ENCODE assay signal across 17 cellular contexts in the genomic region with DNA sequence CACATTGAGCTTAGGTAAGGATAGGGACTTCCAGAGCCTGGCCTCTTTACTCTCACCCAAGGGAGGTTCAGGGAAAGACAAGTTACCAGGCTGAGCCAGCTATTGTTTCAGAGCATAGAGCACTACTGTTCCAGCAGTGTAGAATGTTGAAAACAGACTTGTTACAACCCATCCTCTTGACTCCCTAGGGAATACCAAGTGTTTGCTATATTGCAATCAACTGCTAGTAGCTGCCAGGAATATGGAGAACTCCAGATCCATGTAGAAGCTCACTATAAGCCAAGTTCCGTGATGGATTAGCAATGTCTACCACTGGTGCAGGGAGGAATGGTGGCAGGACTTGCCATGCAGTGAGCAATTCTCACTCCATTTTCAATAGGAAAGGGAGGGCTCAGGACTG.
"Had no signal": no experiment of that assay in that cellular context is flagged by ENCODE, and none has a peak within 500 bp of the region (broad histone marks: within the 10 kb centered on the region; RNA-seq: fewer than 3 reads in every experiment).

No MANE protein-coding gene starts in this region.

- H3K9me3 Mint-ChIP-seq: activated CD4-positive, alpha-beta T cell treated with anti-CD3 and anti-CD28 coated beads, Interleukin-2, amount 10 ng/mL, durations not matched to agents 7 days and 5 days; activated naive CD4-positive, alpha-beta T cell treated with anti-CD3 and anti-CD28 coated beads, Interleukin-2, amount 10 ng/mL, durations not matched to agents 7 days and 5 days; activated T-cell treated with anti-CD3 and anti-CD28 coated beads, Interleukin-2, amount 50 U/mL, for 4 hours; memory B cell; neural crest cell had no signal

- H3K4me1 Mint-ChIP-seq: activated CD4-positive, alpha-beta T cell treated with anti-CD3 and anti-CD28 coated beads, Interleukin-2, amount 10 ng/mL, durations not matched to agents 7 days and 5 days; activated naive CD4-positive, alpha-beta T cell treated with anti-CD3 and anti-CD28 coated beads, Interleukin-2, amount 10 ng/mL, durations not matched to agents 7 days and 5 days; memory B cell; naive B cell; neural crest cell had no signal

- H3K4me3 ChIP-seq: ascending aorta, heart right ventricle, mucosa of descending colon, tibial artery had no signal

- H3K27ac Mint-ChIP-seq: activated CD4-positive, alpha-beta T cell treated with anti-CD3 and anti-CD28 coated beads, Interleukin-2, amount 10 ng/mL, durations not matched to agents 7 days and 5 days; activated naive CD4-positive, alpha-beta T cell treated with anti-CD3 and anti-CD28 coated beads, Interleukin-2, amount 10 ng/mL, durations not matched to agents 7 days and 5 days; memory B cell; naive B cell; progenitor cell of endocrine pancreas had no signal

- H3K4me3 Mint-ChIP-seq: activated CD4-positive, alpha-beta T cell treated with anti-CD3 and anti-CD28 coated beads, Interleukin-2, amount 10 ng/mL, durations not matched to agents 7 days and 5 days; activated naive CD4-positive, alpha-beta T cell treated with anti-CD3 and anti-CD28 coated beads, Interleukin-2, amount 10 ng/mL, durations not matched to agents 7 days and 5 days; activated T-cell treated with anti-CD3 and anti-CD28 coated beads, Interleukin-2, amount 50 U/mL, for 4 hours; memory B cell; naive B cell; neural crest cell had no signal

- ATAC-seq: activated CD4-positive, CD25-positive, alpha-beta regulatory T cell treated with anti-CD3 and anti-CD28 coated beads, Interleukin-2, amount 50 U/mL, for 24 hours; activated T-cell treated with anti-CD3 and anti-CD28 coated beads, Interleukin-2, amount 50 U/mL, for 4 hours; mucosa of descending colon had no signal

- H3K36me3 ChIP-seq: ascending aorta, heart right ventricle, tibial artery had no signal

- DNase-seq: activated CD4-positive, alpha-beta T cell treated with anti-CD3 and anti-CD28 coated beads, Interleukin-2, amount 10 ng/mL, durations not matched to agents 7 days and 5 days; activated CD8-positive, alpha-beta memory T cell treated with anti-CD3 and anti-CD28 coated beads, Interleukin-2, amount 50 U/mL, for 4 hours; activated naive CD4-positive, alpha-beta T cell treated with anti-CD3 and anti-CD28 coated beads, Interleukin-2, amount 10 ng/mL, durations not matched to agents 7 days and 5 days; activated T-cell treated with anti-CD3 and anti-CD28 coated beads, Interleukin-2, amount 50 U/mL, for 4 hours; effector CD4-positive, alpha-beta T cell; naive B cell; stimulated activated CD4-positive, alpha-beta T cell treated with anti-CD3 and anti-CD28 coated beads, Interleukin-12 subunit alpha, Interleukin-12 subunit beta, amount 100 ng/mL, for 4 hours; stimulated activated CD4-positive, alpha-beta T cell treated with anti-CD3 and anti-CD28 coated beads, Interleukin-1b, Interleukin-23, amount 100 ng/mL, for 48 hours; stimulated activated naive CD4-positive, alpha-beta T cell treated with Interleukin-2 at 50 U/mL for 16 hours; tibial artery had no signal

- H3K36me3 Mint-ChIP-seq: activated naive CD4-positive, alpha-beta T cell treated with anti-CD3 and anti-CD28 coated beads, Interleukin-2, amount 10 ng/mL, durations not matched to agents 7 days and 5 days; memory B cell; naive B cell had no signal

- H3K4me1 ChIP-seq: ascending aorta, heart right ventricle, tibial artery had no signal

- H3K27me3 Mint-ChIP-seq: activated CD4-positive, alpha-beta T cell treated with anti-CD3 and anti-CD28 coated beads, Interleukin-2, amount 10 ng/mL, durations not matched to agents 7 days and 5 days; activated naive CD4-positive, alpha-beta T cell treated with anti-CD3 and anti-CD28 coated beads, Interleukin-2, amount 10 ng/mL, durations not matched to agents 7 days and 5 days had no signal

- H3K9me3 ChIP-seq: ascending aorta, heart right ventricle, mucosa of descending colon, tibial artery had no signal

- H3K27ac ChIP-seq: ascending aorta, heart right ventricle, tibial artery had no signal

- H3K27me3 ChIP-seq: ascending aorta had no signal
